ENCODE assay signal across 30 cellular contexts in genomic region chr4:127204326-127204725, GRCh38.
"Had no signal": no experiment of that assay in that cellular context is flagged by ENCODE, and none has a peak within 500 bp of the region (broad histone marks: within the 10 kb centered on the region; RNA-seq: fewer than 3 reads in every experiment).

No MANE protein-coding gene starts in this region.

- H3K27ac Mint-ChIP-seq: activated CD4-positive, alpha-beta memory T cell treated with anti-CD3 and anti-CD28 coated beads, Interleukin-2, amount 10 ng/mL, durations not matched to agents 7 days and 5 days; activated naive CD4-positive, alpha-beta T cell treated with anti-CD3 and anti-CD28 coated beads, Interleukin-2, amount 50 U/mL, for 24 hours; activated naive CD8-positive, alpha-beta T cell treated with anti-CD3 and anti-CD28 coated beads, Interleukin-2, amount 10 ng/mL, durations not matched to agents 7 days and 5 days; activated T-cell treated with anti-CD3 and anti-CD28 coated beads, Interleukin-2, amount 50 U/mL, for 72 hours; activated T-helper 17 cell treated with anti-CD3 and anti-CD28 coated beads, Interleukin-2, amount 50 U/mL, for 72 hours had no signal

- H3K27me3 ChIP-seq: ascending aorta, body of pancreas, breast epithelium, SJCRH30 had no signal

- H3K36me3 Mint-ChIP-seq: activated naive CD4-positive, alpha-beta T cell treated with anti-CD3 and anti-CD28 coated beads, Interleukin-2, amount 50 U/mL, for 24 hours; activated naive CD8-positive, alpha-beta T cell treated with anti-CD3 and anti-CD28 coated beads, Interleukin-2, amount 10 ng/mL, durations not matched to agents 7 days and 5 days had no signal

- H3K36me3 ChIP-seq: ascending aorta, breast epithelium, SJCRH30, WERI-Rb-1 had no signal

- DNase-seq: activated CD4-positive, alpha-beta memory T cell treated with anti-CD3 and anti-CD28 coated beads, Interleukin-2, amount 10 ng/mL, durations not matched to agents 7 days and 5 days; activated CD4-positive, alpha-beta T cell treated with anti-CD3 and anti-CD28 coated beads for 1 hour; activated CD4-positive, alpha-beta T cell treated with anti-CD3 and anti-CD28 coated beads for 48 hours; activated CD4-positive, CD25-positive, alpha-beta regulatory T cell; activated gamma-delta T cell; activated naive CD4-positive, alpha-beta T cell treated with Interleukin-2 at 50 U/mL for 16 hours; activated naive CD8-positive, alpha-beta T cell treated with anti-CD3 and anti-CD28 coated beads, Interleukin-2, amount 10 ng/mL, durations not matched to agents 7 days and 5 days; activated T-cell treated with anti-CD3 and anti-CD28 coated beads, Interleukin-2, amount 50 U/mL, for 1 hour; activated T-cell treated with anti-CD3 and anti-CD28 coated beads, Interleukin-2, amount 50 U/mL, for 72 hours; amygdala; body of pancreas; Kasumi-1; MM.1S; MV-4-11; NCI-H1092; NCI-H1436 treated with DMSO at 0.1 percent for 48 hours; NCI-H1694 treated with DMSO at 0.1 percent for 48 hours; NCI-H2029; NCI-H345; NCI-H524 treated with DMSO at 0.1 percent for 48 hours; SHP77; SJCRH30; T1000; WERI-Rb-1 had no signal

- H3K9me3 ChIP-seq: body of pancreas, breast epithelium, SJCRH30 had no signal

- H3K4me3 ChIP-seq: ascending aorta, body of pancreas, breast epithelium, SJCRH30, SK-N-MC had no signal

- H3K4me3 Mint-ChIP-seq: activated CD4-positive, alpha-beta memory T cell treated with anti-CD3 and anti-CD28 coated beads, Interleukin-2, amount 10 ng/mL, durations not matched to agents 7 days and 5 days; activated naive CD4-positive, alpha-beta T cell treated with anti-CD3 and anti-CD28 coated beads, Interleukin-2, amount 50 U/mL, for 24 hours; activated naive CD8-positive, alpha-beta T cell treated with anti-CD3 and anti-CD28 coated beads, Interleukin-2, amount 10 ng/mL, durations not matched to agents 7 days and 5 days; activated T-cell treated with anti-CD3 and anti-CD28 coated beads, Interleukin-2, amount 50 U/mL, for 72 hours; activated T-helper 17 cell treated with anti-CD3 and anti-CD28 coated beads, Interleukin-2, amount 50 U/mL, for 72 hours had no signal

- H3K4me1 ChIP-seq: ascending aorta, body of pancreas, breast epithelium, SJCRH30 had no signal

- H3K9me3 Mint-ChIP-seq: activated naive CD4-positive, alpha-beta T cell treated with anti-CD3 and anti-CD28 coated beads, Interleukin-2, amount 50 U/mL, for 24 hours had no signal

- H3K4me1 Mint-ChIP-seq: activated CD4-positive, alpha-beta memory T cell treated with anti-CD3 and anti-CD28 coated beads, Interleukin-2, amount 10 ng/mL, durations not matched to agents 7 days and 5 days; activated naive CD4-positive, alpha-beta T cell treated with anti-CD3 and anti-CD28 coated beads, Interleukin-2, amount 50 U/mL, for 24 hours; activated naive CD8-positive, alpha-beta T cell treated with anti-CD3 and anti-CD28 coated beads, Interleukin-2, amount 10 ng/mL, durations not matched to agents 7 days and 5 days; activated T-helper 17 cell treated with anti-CD3 and anti-CD28 coated beads, Interleukin-2, amount 50 U/mL, for 72 hours had no signal

- ATAC-seq: activated T-cell treated with anti-CD3 and anti-CD28 coated beads, Interleukin-2, amount 50 U/mL, for 72 hours; activated T-helper 17 cell treated with anti-CD3 and anti-CD28 coated beads, Interleukin-2, amount 50 U/mL, for 72 hours; body of pancreas; Panc1 had no signal

- H3K27me3 Mint-ChIP-seq: activated CD4-positive, alpha-beta memory T cell treated with anti-CD3 and anti-CD28 coated beads, Interleukin-2, amount 10 ng/mL, durations not matched to agents 7 days and 5 days; activated naive CD4-positive, alpha-beta T cell treated with anti-CD3 and anti-CD28 coated beads, Interleukin-2, amount 50 U/mL, for 24 hours; activated naive CD8-positive, alpha-beta T cell treated with anti-CD3 and anti-CD28 coated beads, Interleukin-2, amount 10 ng/mL, durations not matched to agents 7 days and 5 days; activated T-helper 17 cell treated with anti-CD3 and anti-CD28 coated beads, Interleukin-2, amount 50 U/mL, for 72 hours had no signal

- H3K27ac ChIP-seq: ascending aorta, body of pancreas, breast epithelium, SJCRH30, SK-N-MC, WERI-Rb-1 had no signal
